7 cellular contexts compared by ENCODE assay signal in genomic region chr22:17995256-17995655, GRCh38. TPM values are rescaled to one million over a fixed set of nuclear protein-coding genes. Genes with fewer than 3 reads are reported as not detected.
DNase-seq lines count a peak whose midpoint lies in the region; ATAC-seq, FAIRE-seq and TF ChIP-seq lines count a peak whose summit lies in the region.
"Not testable (repeated sequence)": the region's sequence is repeated elsewhere in the genome, so short reads cannot be mapped to it uniquely, and the experiment has no call there.

No MANE protein-coding gene starts in this region.

- peak overlapping the region; percentile 22; the same call in 1 of the 2 replicates for H4K8ac ChIP-seq in H1 (ENCODE audit: extremely low read depth, insufficient read depth, low read length)

- H3K4me1 Mint-ChIP-seq in CD4-positive, alpha-beta T cell (ENCODE audit: low read depth), result peaks cover 40% of the 10 kb centered on the region
- peaks cover 59 to 75% (median 72%) of the 10 kb centered on the region in 3 donors for H3K4me1 Mint-ChIP-seq in IgD-negative memory B cell
- H3K4me1 Mint-ChIP-seq in activated naive CD4-positive, alpha-beta T cell treated with anti-CD3 and anti-CD28 coated beads, Interleukin-2, amount 10 ng/mL, durations not matched to agents 7 days and 5 days, result peaks cover 45% of the 10 kb centered on the region
- peaks cover 24 to 43% (median 39%) of the 10 kb centered on the region in 7 donors for H3K4me1 Mint-ChIP-seq in naive thymus-derived CD4-positive, alpha-beta T cell

- H3K36me3 Mint-ChIP-seq in CD4-positive, alpha-beta T cell (ENCODE audit: low read depth); IgD-negative memory B cell; activated naive CD4-positive, alpha-beta T cell treated with anti-CD3 and anti-CD28 coated beads, Interleukin-2, amount 10 ng/mL, durations not matched to agents 7 days and 5 days; naive thymus-derived CD4-positive, alpha-beta T cell: not testable (repeated sequence)

- TF ChIP-seq CTCF in CD4-positive, alpha-beta T cell (IDR thresholded peaks at IDR 0.05); SU-DHL-6 (IDR thresholded peaks at IDR 0.05; ENCODE audit: insufficient read depth, low read length, poor library complexity, severe bottlenecking); H1 (IDR thresholded peaks at IDR 0.05; ENCODE audit: control extremely low read depth in 1 of 3, insufficient read depth in 1 of 3, low read depth in 1 of 3, low read length in 3 of 3): not testable (repeated sequence)

- not testable (repeated sequence) for H3K27ac ChIP-seq in CD4-positive, alpha-beta T cell (ENCODE audit: low read depth, low read length); H1 (ENCODE audit: low read depth, low read length); naive thymus-derived CD4-positive, alpha-beta T cell (ENCODE audit: low read depth, low read length)
- peak overlapping the region; percentile 90 for H3K27ac ChIP-seq in SU-DHL-6 (ENCODE audit: low read depth, low read length)

- H4K5ac ChIP-seq in H1 (ENCODE audit: insufficient read length, low read depth, low read length), result not testable (repeated sequence)

- H3K9ac ChIP-seq in SU-DHL-6 (ENCODE audit: low read length), result peak overlapping the region; percentile 31
- H3K9ac ChIP-seq in H1 (replicated peaks in 1 of 4; ENCODE audit: extremely low read depth in 1 of 4, low read depth in 3 of 4, low read length in 3 of 4), result not testable (repeated sequence)

- intact Hi-C loops in CD4-positive, alpha-beta T cell (cut with DNase I, micrococcal nuclease), result loop anchor here in 1 of 2 experiments (5.0 kb wide), 1 partner anchor 82 kb away; the partner anchor contains the start of gene PEX26
- intact Hi-C loops in naive thymus-derived CD4-positive, alpha-beta T cell (cut with micrococcal nuclease); sciatic nerve (cut with DNase I): not testable (repeated sequence)

- H3K79me2 ChIP-seq in SU-DHL-6 (ENCODE audit: insufficient read depth, low read length) (peaks cover 75% of the 10 kb centered on the region), H1 (ENCODE audit: control insufficient read depth in 1 of 2, insufficient read depth in 2 of 2, low read length in 2 of 2) (peaks cover 14 to 81% of the 10 kb centered on the region in 2 experiments)

- H2BK5ac ChIP-seq in H1 (ENCODE audit: low read depth, low read length), result not testable (repeated sequence)

- 95% methylated on average over 6 of the region's 6 CpGs; no CpG with 5 or more reads in 1 of the 2 experiments for WGBS in H1 (ENCODE audit: extremely low coverage in 1 of 2, insufficient coverage in 1 of 2, insufficient read length in 1 of 2, insufficient replicate concordance in 2 of 2, low coverage in 1 of 2, low lambda C conversion rate in 2 of 2, missing lambda C conversion rate in 1 of 2), 2 experiments

- H3K4ac ChIP-seq in H1 (replicated peaks; ENCODE audit: insufficient read length, low read depth, low read length), result not testable (repeated sequence)

- TF ChIP-seq RAD21 in H1 (IDR thresholded peaks at IDR 0.05 in 1 of 2, conservative IDR thresholded peaks at IDR 0.05 in 1 of 2; ENCODE audit: low read depth in 2 of 2, low read length in 2 of 2), result not testable (repeated sequence)

- H3K9me2 ChIP-seq in SU-DHL-6 (replicated peaks; ENCODE audit: insufficient read depth, low read length), result not testable (repeated sequence)

- not testable (repeated sequence) for H3K9me3 ChIP-seq in CD4-positive, alpha-beta T cell (ENCODE audit: control insufficient read depth, low read length); SU-DHL-6 (ENCODE audit: insufficient read depth, low read length); H1 (ENCODE audit: insufficient read depth in 2 of 2, low read depth in 1 of 2, low read length in 1 of 2); naive thymus-derived CD4-positive, alpha-beta T cell (ENCODE audit: control insufficient read depth in 2 of 3, low read length in 3 of 3)

- not testable (repeated sequence) for H3K14ac ChIP-seq in H1 (ENCODE audit: insufficient read length)

- not testable (repeated sequence) for H3K18ac ChIP-seq in H1 (ENCODE audit: extremely low read depth, low read length)

- H3K36me3 ChIP-seq in SU-DHL-6 (ENCODE audit: low read length); H1 (ENCODE audit: control insufficient read depth in 2 of 4, insufficient read depth in 4 of 4, low read length in 3 of 4); naive thymus-derived CD4-positive, alpha-beta T cell (ENCODE audit: control insufficient read depth in 2 of 3, insufficient read depth in 3 of 3, low read length in 3 of 3): not testable (repeated sequence)

- not testable (repeated sequence) for H4K20me1 ChIP-seq in SU-DHL-6 (ENCODE audit: low read depth, low read length)
- H4K20me1 ChIP-seq in H1 (replicated peaks in 1 of 2; ENCODE audit: control insufficient read depth in 1 of 2, insufficient read depth in 2 of 2, low read length in 2 of 2), result peaks cover 13 to 19% of the 10 kb centered on the region in 2 experiments

- not testable (repeated sequence) for H3K23me2 ChIP-seq in H1 (ENCODE audit: low read depth, low read length)

- not testable (repeated sequence) for H3K23ac ChIP-seq in H1 (ENCODE audit: insufficient read length)

- H3K4me2 ChIP-seq in SU-DHL-6 (ENCODE audit: low read depth, low read length, poor library complexity, severe bottlenecking), result peak overlapping the region; percentile 52
- not testable (repeated sequence) for H3K4me2 ChIP-seq in H1 (ENCODE audit: insufficient read depth in 1 of 2, low read depth in 2 of 2, low read length in 2 of 2)

- ATAC-seq in CD4-positive, alpha-beta T cell (ENCODE audit: poor library complexity); naive thymus-derived CD4-positive, alpha-beta T cell; sciatic nerve: not testable (repeated sequence)

- H2AFZ ChIP-seq in SU-DHL-6 (ENCODE audit: low read depth, low read length, severe bottlenecking); H1 (ENCODE audit: low read length): not testable (repeated sequence)

- H2BK20ac ChIP-seq in H1 (ENCODE audit: low read length), result not testable (repeated sequence)

- H3K27ac Mint-ChIP-seq in CD4-positive, alpha-beta T cell, result peak overlapping the region; percentile 55
- H3K27ac Mint-ChIP-seq in IgD-negative memory B cell, result peak overlapping the region; percentile 87 to 97 (median 95)
- H3K27ac Mint-ChIP-seq in activated naive CD4-positive, alpha-beta T cell treated with anti-CD3 and anti-CD28 coated beads, Interleukin-2, amount 10 ng/mL, durations not matched to agents 7 days and 5 days, result peak overlapping the region; percentile 14
- H3K27ac Mint-ChIP-seq in naive thymus-derived CD4-positive, alpha-beta T cell, result peak overlapping the region; percentile 5 to 75 (median 51)

- not testable (repeated sequence) for H3K9me3 Mint-ChIP-seq in CD4-positive, alpha-beta T cell; IgD-negative memory B cell; activated naive CD4-positive, alpha-beta T cell treated with anti-CD3 and anti-CD28 coated beads, Interleukin-2, amount 10 ng/mL, durations not matched to agents 7 days and 5 days; naive thymus-derived CD4-positive, alpha-beta T cell

- H3K4me3 Mint-ChIP-seq in CD4-positive, alpha-beta T cell; activated naive CD4-positive, alpha-beta T cell treated with anti-CD3 and anti-CD28 coated beads, Interleukin-2, amount 10 ng/mL, durations not matched to agents 7 days and 5 days; naive thymus-derived CD4-positive, alpha-beta T cell: not testable (repeated sequence)
- peak overlapping the region; percentile 65 to 90 (median 77) for H3K4me3 Mint-ChIP-seq in IgD-negative memory B cell

- not testable (repeated sequence) for FAIRE-seq in H1 (lab: Jason Lieb, UNC)

- H3K4me1 ChIP-seq in H1 (replicated peaks in 1 of 4; ENCODE audit: control insufficient read depth in 3 of 4, insufficient read depth in 4 of 4, low read length in 3 of 4), result peaks cover 7 to 13% (median 8%) of the 10 kb centered on the region in 4 experiments
- H3K4me1 ChIP-seq in naive thymus-derived CD4-positive, alpha-beta T cell (ENCODE audit: control insufficient read depth in 2 of 2, insufficient read depth in 2 of 2, low read length in 2 of 2), result peaks cover 11 to 18% of the 10 kb centered on the region in 2 donors

- peaks cover 11% of the 10 kb centered on the region for H3K79me1 ChIP-seq in H1 (ENCODE audit: low read depth, low read length)

- H3K56ac ChIP-seq in H1 (replicated peaks; ENCODE audit: insufficient read length, low read depth, low read length), result not testable (repeated sequence)

- H2BK15ac ChIP-seq in H1 (ENCODE audit: low read length), result not testable (repeated sequence)

- not testable (repeated sequence) for H3K27me3 Mint-ChIP-seq in CD4-positive, alpha-beta T cell; IgD-negative memory B cell; activated naive CD4-positive, alpha-beta T cell treated with anti-CD3 and anti-CD28 coated beads, Interleukin-2, amount 10 ng/mL, durations not matched to agents 7 days and 5 days; naive thymus-derived CD4-positive, alpha-beta T cell

- CTCF ChIA-PET in CD4-positive, alpha-beta T cell (lab: Charles Lee); activated naive CD4-positive, alpha-beta T cell treated with anti-CD3 and anti-CD28 coated beads, Interleukin-2, amount 10 ng/mL, durations not matched to agents 7 days and 5 days (lab: Charles Lee); naive thymus-derived CD4-positive, alpha-beta T cell (lab: Charles Lee): not testable (repeated sequence)
- CTCF ChIA-PET in H1 (lab: Charles Lee; ENCODE audit: partially characterized antibody), result interaction anchor here (0.8 to 1.3 kb wide), 4 partner anchors 11 to 107 kb away, joined by 3 to 4 read pairs (median 3); no protein-coding TSS in a partner anchor

- H2AK5ac ChIP-seq in H1 (ENCODE audit: low read depth, low read length), result not testable (repeated sequence)

- POLR2A ChIA-PET in CD4-positive, alpha-beta T cell (lab: Charles Lee); H1 (lab: Charles Lee; ENCODE audit: partially characterized antibody); naive thymus-derived CD4-positive, alpha-beta T cell (lab: Charles Lee): not testable (repeated sequence)

- H3K4me3 ChIP-seq in SU-DHL-6 (ENCODE audit: insufficient read depth, low read length, poor library complexity, severe bottlenecking); H1 (ENCODE audit: extremely low read depth in 1 of 4, insufficient read depth in 2 of 4, low read depth in 3 of 4, low read length in 4 of 4); naive thymus-derived CD4-positive, alpha-beta T cell (ENCODE audit: low read length): not testable (repeated sequence)

- H3K27me3 ChIP-seq in CD4-positive, alpha-beta T cell (ENCODE audit: control insufficient read depth, insufficient read depth, low read length); SU-DHL-6 (ENCODE audit: low read length); H1 (replicated peaks in 1 of 4; ENCODE audit: control insufficient read depth in 3 of 4, extremely low read depth in 1 of 4, insufficient read depth in 3 of 4, low read length in 3 of 4); naive thymus-derived CD4-positive, alpha-beta T cell (ENCODE audit: control insufficient read depth in 2 of 2, insufficient read depth in 2 of 2, low read length in 2 of 2): not testable (repeated sequence)

- TF ChIP-seq EP300 in H1 (IDR thresholded peaks at IDR 0.05; ENCODE audit: borderline replicate concordance in 1 of 2, low read depth in 2 of 2, low read length in 2 of 2), result not testable (repeated sequence)

- not testable (repeated sequence) for DNase-seq in CD4-positive, alpha-beta T cell; activated naive CD4-positive, alpha-beta T cell treated with anti-CD3 and anti-CD28 coated beads, Interleukin-2, amount 10 ng/mL, durations not matched to agents 7 days and 5 days; H1 (ENCODE audit: low read depth in 1 of 2, low spot score in 2 of 2); naive thymus-derived CD4-positive, alpha-beta T cell
- peak; percentile 6 for DNase-seq in sciatic nerve (ENCODE audit: low spot score)

- peaks cover 40% of the 10 kb centered on the region for H3F3A ChIP-seq in SU-DHL-6 (ENCODE audit: insufficient read depth)

- H2BK120ac ChIP-seq in H1 (replicated peaks; ENCODE audit: low read depth, low read length), result not testable (repeated sequence)

- H2BK12ac ChIP-seq in H1 (ENCODE audit: low read depth, low read length), result not testable (repeated sequence)

- TF ChIP-seq POLR2A in H1 (IDR thresholded peaks at IDR 0.05; ENCODE audit: control extremely low read depth in 1 of 2, low read depth in 2 of 2, low read length in 2 of 2), result not testable (repeated sequence)

- not testable (repeated sequence) for H4K91ac ChIP-seq in H1 (replicated peaks; ENCODE audit: insufficient read length, low read length)

RNA-seq across cellular contexts. Expression of gene MICAL3, which starts 29.1 kb away (rescaled TPM):
- total RNA-seq in CD4-positive, alpha-beta T cell, result 1 to 10 TPM; 9.4 to 9.9 TPM
- polyA plus RNA-seq in IgD-negative memory B cell, result 12.0 TPM
- total RNA-seq in H1 (2021; fragmentation: NEBNext Ultra II Directional; extraction: Animal tissue kit (Norgen Biotek cat#: 25700)), result 39.2 and 41.8 TPM in 2 replicates
- polyA plus RNA-seq in H1 (2011; rRNA removed), result 8.3 and 10.8 TPM in 2 replicates
- 10.7 TPM for polyA plus RNA-seq in H1 (2011; cell fraction: cytosol; rRNA removed)
- 32.8 TPM for polyA plus RNA-seq in H1 (2011; cell fraction: nucleus; rRNA removed)
- polyA plus RNA-seq in H1 (2012, experiment 1 of 2), result 18.4 to 26.8 TPM (median 20.0 TPM) in 4 replicates
- polyA plus RNA-seq in H1 (2012, experiment 2 of 2), result 5.5 TPM
- 13.1 TPM for polyA plus RNA-seq in H1 (2013, experiment 1 of 2)
- 13.3 TPM for polyA plus RNA-seq in H1 (2013, experiment 2 of 2)
- polyA minus RNA-seq in H1 (2011; rRNA and poly(A)+ RNA removed), result 31.2 and 33.7 TPM in 2 replicates
- 13.2 TPM for polyA minus RNA-seq in H1 (2011; cell fraction: cytosol; rRNA and poly(A)+ RNA removed)
- 34.5 TPM for polyA minus RNA-seq in H1 (2011; cell fraction: nucleus; rRNA and poly(A)+ RNA removed)
- 10 to 100 TPM; 10.0 to 43.9 (median 17.1) TPM for total RNA-seq in naive thymus-derived CD4-positive, alpha-beta T cell
- polyA plus RNA-seq in naive thymus-derived CD4-positive, alpha-beta T cell, result under 1 TPM; 0.28 to 0.68 TPM
- 131 TPM for total RNA-seq in sciatic nerve

Comparison
In these comparisons a context has a peak if more than half of its experiments do, and no peak if none do; other contexts are left out.
1. H3K27ac Mint-ChIP-seq: peak in every context shown above with its lines; median percentile 95 in IgD-negative memory B cell; 55 in CD4-positive, alpha-beta T cell; 51 in naive thymus-derived CD4-positive, alpha-beta T cell; 14 in activated naive CD4-positive, alpha-beta T cell treated with anti-CD3 and anti-CD28 coated beads, Interleukin-2, amount 10 ng/mL, durations not matched to agents 7 days and 5 days.